ENCODE assay signal across 8 cellular contexts in the genomic region with DNA sequence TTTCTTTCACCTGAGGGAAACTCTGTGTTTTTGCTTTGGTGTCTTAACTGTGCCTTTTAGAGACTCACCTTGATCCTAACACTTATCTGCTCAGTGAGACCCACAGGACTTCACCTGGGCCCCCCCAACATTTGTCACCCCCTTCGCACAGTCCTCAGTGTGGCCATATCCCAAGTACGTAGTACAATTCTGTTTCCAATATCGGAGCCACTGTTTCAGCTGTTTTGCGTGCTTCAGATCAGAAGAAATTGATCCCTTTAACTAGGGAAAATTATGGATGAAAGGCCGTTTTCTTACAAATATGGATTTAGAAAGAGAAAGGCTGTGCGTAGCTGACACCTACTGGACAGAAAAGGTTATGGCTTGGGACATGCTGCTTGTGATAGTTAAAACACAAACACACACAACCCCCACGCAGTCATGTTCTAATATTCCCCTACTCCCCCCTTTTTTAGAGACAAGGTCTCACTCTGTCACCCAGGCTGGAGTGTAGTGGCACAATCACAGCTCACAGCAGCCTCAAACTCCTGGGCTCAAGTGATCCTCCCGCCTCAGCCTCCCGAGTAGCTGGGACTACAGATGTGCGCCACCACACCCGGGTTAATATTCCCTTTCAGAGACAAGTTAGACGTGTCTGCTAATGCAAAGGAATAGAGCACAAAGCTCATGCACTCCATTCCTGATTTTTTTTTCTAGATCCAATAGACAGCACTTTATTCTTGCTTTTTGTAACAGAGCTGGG. TPM values are rescaled to one million over a fixed set of nuclear protein-coding genes. Genes with fewer than 3 reads are reported as not detected.
DNase-seq lines count a peak whose midpoint lies in the region; ATAC-seq and TF ChIP-seq lines count a peak whose summit lies in the region.

No MANE protein-coding gene starts in this region.

- no peaks in the 10 kb centered on the region for H3F3A ChIP-seq in Loucy (ENCODE audit: low read depth)

- no peaks in the 10 kb centered on the region for H3K4me1 ChIP-seq in Loucy (ENCODE audit: insufficient read depth, low read length, poor library complexity, severe bottlenecking)

- H3K36me3 ChIP-seq in Loucy (ENCODE audit: insufficient read depth, low read length), result no peaks in the 10 kb centered on the region
- H3K36me3 ChIP-seq in SK-N-MC (ENCODE audit: insufficient read depth, low read length), result no peaks in the 10 kb centered on the region

- H3K36me3 Mint-ChIP-seq in activated CD4-positive, alpha-beta T cell treated with anti-CD3 and anti-CD28 coated beads for 36 hours (ENCODE audit: low read depth), result no peaks in the 10 kb centered on the region
- no peaks in the 10 kb centered on the region for H3K36me3 Mint-ChIP-seq in nephron (ENCODE audit: low read depth)

- no peak overlapping the region for H3K4me3 Mint-ChIP-seq in activated CD4-positive, alpha-beta T cell treated with anti-CD3 and anti-CD28 coated beads for 36 hours
- peak overlapping the region in 2 of 3 experiments; percentile 62 to 63 for H3K4me3 Mint-ChIP-seq in nephron

- peak overlapping the region; percentile 30; the same call in 1 of the 2 replicates for H2AFZ ChIP-seq in Loucy (ENCODE audit: low read length)

- H3K4me2 ChIP-seq in Loucy (ENCODE audit: low read depth, low read length, poor library complexity, severe bottlenecking), result no peak overlapping the region

- POLR2A ChIA-PET in activated CD4-positive, alpha-beta T cell treated with anti-CD3 and anti-CD28 coated beads for 36 hours (lab: Charles Lee), result interaction anchor here (0.9 kb wide), 2 partner anchors 11 to 66 kb away, joined by 3 read pairs; no protein-coding TSS in a partner anchor

- H4K20me1 ChIP-seq in Loucy (ENCODE audit: insufficient read depth, low read length, poor library complexity, severe bottlenecking), result no peaks in the 10 kb centered on the region

- no peaks in the 10 kb centered on the region for H3K9me2 ChIP-seq in Loucy (replicated peaks; ENCODE audit: low read depth, low read length)

- no peak overlapping the region for H3K4me3 ChIP-seq in Loucy (ENCODE audit: low read length, poor library complexity, severe bottlenecking)
- no peak overlapping the region for H3K4me3 ChIP-seq in SK-N-MC

- H3K9me3 ChIP-seq in Loucy (ENCODE audit: insufficient read depth, low read depth, low read length) (no peaks in the 10 kb centered on the region), SK-N-MC (ENCODE audit: low read depth, low read length) (no peaks in the 10 kb centered on the region)

- peak; percentile 39 for DNase-seq in activated CD4-positive, alpha-beta T cell treated with anti-CD3 and anti-CD28 coated beads for 36 hours
- DNase-seq in activated CD4-positive, alpha-beta T cell treated with anti-CD3 and anti-CD28 coated beads for 1 hour, result no peak
- DNase-seq in SK-N-MC (ENCODE audit: low read depth, low spot score) (peak; percentile 65), NCI-H187 treated with DMSO at 0.1 percent for 48 hours (lab: John Stamatoyannopoulos, UW) (no peak)

- intact Hi-C loops in activated CD4-positive, alpha-beta T cell treated with anti-CD3 and anti-CD28 coated beads for 36 hours (cut with DNase I, micrococcal nuclease), result loop anchor here (1.0 to 5.0 kb wide), 3 partner anchors 67 to 200 kb away; no protein-coding TSS in a partner anchor

- H3K79me2 ChIP-seq in Loucy (ENCODE audit: insufficient read depth, low read length), result no peaks in the 10 kb centered on the region

- ATAC-seq in activated CD4-positive, alpha-beta T cell treated with anti-CD3 and anti-CD28 coated beads for 36 hours, result peak; percentile 74
- ATAC-seq in esophagus mucosa (peak; percentile 66), HG03469 (IDR thresholded peaks at IDR 0.05; ENCODE audit: unreplicated experiment) (no peak)

- H3K27ac ChIP-seq in SK-N-MC, result no peak overlapping the region

- no peaks in the 10 kb centered on the region for H3K27me3 Mint-ChIP-seq in activated CD4-positive, alpha-beta T cell treated with anti-CD3 and anti-CD28 coated beads for 36 hours
- H3K27me3 Mint-ChIP-seq in nephron (ENCODE audit: low read depth), result no peaks in the 10 kb centered on the region

- TF ChIP-seq CTCF in Loucy (conservative IDR thresholded peaks at IDR 0.05; ENCODE audit: low read length), result peak; percentile 96
- TF ChIP-seq CTCF in nephron (IDR thresholded peaks at IDR 0.05; ENCODE audit: unreplicated experiment in 3 of 3), result peak; percentile 73 to 86 (median 84)

- H3K27me3 ChIP-seq in Loucy (ENCODE audit: insufficient read depth, low read length, poor library complexity, severe bottlenecking), result no peaks in the 10 kb centered on the region

- CTCF ChIA-PET in activated CD4-positive, alpha-beta T cell treated with anti-CD3 and anti-CD28 coated beads for 36 hours (lab: Charles Lee), result interaction anchor here (0.6 to 16.8 kb wide), 27 partner anchors 8 to 215 kb away, joined by 3 to 276 read pairs (median 4); partner anchors contain the start of genes ACIN1, C14orf119, CDH24 and CEBPE

- H3K9me3 Mint-ChIP-seq in activated CD4-positive, alpha-beta T cell treated with anti-CD3 and anti-CD28 coated beads for 36 hours (ENCODE audit: low read depth), result no peaks in the 10 kb centered on the region
- no peaks in the 10 kb centered on the region for H3K9me3 Mint-ChIP-seq in nephron

- no peak overlapping the region for H3K27ac Mint-ChIP-seq in activated CD4-positive, alpha-beta T cell treated with anti-CD3 and anti-CD28 coated beads for 36 hours
- peak overlapping the region; percentile 22 to 87 (median 75) for H3K27ac Mint-ChIP-seq in nephron

- H3K9ac ChIP-seq in Loucy (ENCODE audit: low read depth, low read length, poor library complexity, severe bottlenecking) (no peak overlapping the region), SK-N-MC (ENCODE audit: insufficient read length) (no peak overlapping the region)

- peaks cover 2% of the 10 kb centered on the region for H3K4me1 Mint-ChIP-seq in activated CD4-positive, alpha-beta T cell treated with anti-CD3 and anti-CD28 coated beads for 36 hours
- H3K4me1 Mint-ChIP-seq in nephron, result peaks cover 5% of the 10 kb centered on the region

RNA-seq across cellular contexts. Expression of gene SLC7A8, which starts 3.6 kb away (rescaled TPM):
- 1 to 10 TPM in 1 of 2 experiments, under 1 TPM in 1; 0.89 to 1.6 TPM for total RNA-seq in activated CD4-positive, alpha-beta T cell treated with anti-CD3 and anti-CD28 coated beads for 36 hours
- 51.1 TPM for total RNA-seq in esophagus mucosa

RNA-seq across cellular contexts. Expression of gene RNF212B, which starts 50.7 kb away (rescaled TPM):
- total RNA-seq in activated CD4-positive, alpha-beta T cell treated with anti-CD3 and anti-CD28 coated beads for 36 hours, result not detected
- not detected for total RNA-seq in esophagus mucosa

Comparison
In these comparisons a context has a peak if more than half of its experiments do, and no peak if none do; other contexts are left out.
1. DNase-seq: peak in activated CD4-positive, alpha-beta T cell treated with anti-CD3 and anti-CD28 coated beads for 36 hours (single experiment) and SK-N-MC (single experiment); none in activated CD4-positive, alpha-beta T cell treated with anti-CD3 and anti-CD28 coated beads for 1 hour (single experiment) and NCI-H187 treated with DMSO at 0.1 percent for 48 hours (single experiment).
2. RNA of gene SLC7A8, which starts 3.6 kb away (total RNA-seq): 51.1 TPM in esophagus mucosa (single experiment); 0.89 to 1.6 TPM in activated CD4-positive, alpha-beta T cell treated with anti-CD3 and anti-CD28 coated beads for 36 hours; every median in the first group is over 10 times any median in the second.